ENCODE assay signal across 1 cellular context in the genomic region with DNA sequence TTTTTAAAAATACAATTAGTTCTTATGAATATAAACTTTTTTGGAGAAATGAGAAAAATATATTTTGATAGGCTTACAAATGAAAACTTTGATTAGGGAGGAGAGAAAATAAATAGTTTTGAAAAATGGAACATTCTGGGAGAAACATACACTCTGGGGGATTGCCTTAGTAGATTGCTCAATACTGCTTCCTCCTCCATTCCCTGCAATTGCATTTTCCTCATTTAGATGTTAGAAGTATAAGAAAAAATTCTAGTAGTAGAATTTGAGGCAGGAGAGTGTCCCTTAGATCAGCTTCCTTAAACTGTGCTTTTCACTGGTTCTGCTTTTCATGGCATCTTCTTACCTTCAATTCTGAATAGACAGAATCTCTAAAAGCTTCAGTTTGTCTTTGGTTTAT.
A peak's percentile ranks its signal among the peaks of the same experiment; 100 is the strongest.
TF ChIP-seq lines count a peak whose summit lies in the region.

No MANE protein-coding gene starts in this region.

TF ChIP-seq in H1, 55 proteins besides CTCF, POLR2A, EP300 and RAD21:
- TF ChIP-seq HDAC6 (IDR thresholded peaks at IDR 0.05; ENCODE audit: low read depth, low read length) (no peak), CEBPB (IDR thresholded peaks at IDR 0.05; ENCODE audit: low read depth, low read length) (peak; percentile 63; the same call in 1 of the 2 replicates)
